In genomic region chr3:10340476-10340875, GRCh38 we compare ENCODE assay signal across 22 cellular contexts. TPM values are rescaled to one million over a fixed set of nuclear protein-coding genes. Genes with fewer than 3 reads are reported as not detected.
A peak's percentile ranks its signal among the peaks of the same experiment; 100 is the strongest.
DNase-seq lines count a peak whose midpoint lies in the region; ATAC-seq and TF ChIP-seq lines count a peak whose summit lies in the region.
"Had no signal": no experiment of that assay in that cellular context is flagged by ENCODE, and none has a peak within 500 bp of the region (broad histone marks: within the 10 kb centered on the region; RNA-seq: fewer than 3 reads in every experiment).

No MANE protein-coding gene starts in this region.

- H3K4me3 ChIP-seq in BLaER1 (no peak overlapping the region), H7 (ENCODE audit: insufficient read depth, low read depth, low read length) (no peak overlapping the region), dorsolateral prefrontal cortex (no peak overlapping the region)
- H3K4me3 ChIP-seq: GM23338, SJCRH30 had no signal

- TF ChIP-seq CTCF in dorsolateral prefrontal cortex (IDR thresholded peaks at IDR 0.05 in 54 of 56, conservative IDR thresholded peaks at IDR 0.05 in 2 of 56; ENCODE audit: low read depth in 1 of 56, partially characterized antibody in 56 of 56), result no peak

- H3K27ac ChIP-seq in BLaER1 (peak overlapping the region; percentile 87), dorsolateral prefrontal cortex (peak overlapping the region in 56 of 59 donors; percentile 3 to 91 (median 73))
- H3K27ac ChIP-seq: KMS-11, SJCRH30 had no signal

- no peaks in the 10 kb centered on the region for H4K20me1 ChIP-seq in BLaER1

- DNase-seq in H7, result peak; percentile 38
- DNase-seq in dorsolateral prefrontal cortex, result peak in 3 of 10 donors; percentile 56 to 64 (median 56)
- peak; percentile 72 for DNase-seq in posterior vena cava (ENCODE audit: low spot score)
- DNase-seq in A172 (ENCODE audit: low spot score), result no peak
- no peak for DNase-seq in stimulated activated CD4-positive, alpha-beta T cell treated with anti-CD3 and anti-CD28 coated beads, Interleukin-4, amount 100 ng/mL, for 24 hours
- DNase-seq: BE2C; CD4-positive, alpha-beta T cell; COR-L47; DMS79; HCEC 1CT; NCI-H1092 treated with DMSO at 0.1 percent for 48 hours; NCI-H146; NCI-H2029; NCI-H2171; NCI-H524 treated with DMSO at 0.1 percent for 48 hours; NCI-H82; SJCRH30 had no signal

- H3K9ac ChIP-seq in BLaER1, result peak overlapping the region; percentile 77; the same call in 1 of the 2 replicates
- H3K9ac ChIP-seq: KMS-11 had no signal

- no peaks in the 10 kb centered on the region for H3K27me3 ChIP-seq in BLaER1
- no peaks in the 10 kb centered on the region for H3K27me3 ChIP-seq in H7 (ENCODE audit: control insufficient read depth, insufficient read depth, low read length)
- H3K27me3 ChIP-seq in dorsolateral prefrontal cortex, result no peaks in the 10 kb centered on the region
- H3K27me3 ChIP-seq: BE2C had no signal

- intact Hi-C loops in dorsolateral prefrontal cortex (cut with DNase I), result loop anchor here in 1 of 2 donors (5.0 kb wide), 1 partner anchor 397 kb away; no protein-coding TSS in a partner anchor
- intact Hi-C loops in posterior vena cava (cut with DNase I), result no loop called here

- H3K4me2 ChIP-seq in BLaER1, result peak overlapping the region; percentile 89
- H3K4me2 ChIP-seq: GM23338, KMS-11 had no signal

- peaks cover 100% of the 10 kb centered on the region for H3K4me1 ChIP-seq in BLaER1
- H3K4me1 ChIP-seq: BE2C, SJCRH30 had no signal

- no peak for ATAC-seq in HG03521 (IDR thresholded peaks at IDR 0.05; ENCODE audit: unreplicated experiment)
- ATAC-seq: GM23338, Panc1 had no signal

- H3K9me3 ChIP-seq in BLaER1, result no peaks in the 10 kb centered on the region
- H3K9me3 ChIP-seq: BE2C, SJCRH30 had no signal

- H3K36me3 ChIP-seq in BLaER1 (peaks cover 55% of the 10 kb centered on the region), H7 (replicated peaks; ENCODE audit: control insufficient read depth, insufficient read depth, low read length) (no peaks in the 10 kb centered on the region)
- H3K36me3 ChIP-seq: BE2C, SJCRH30 had no signal

RNA-seq across cellular contexts. Expression of gene SEC13, which starts 19.6 kb away (rescaled TPM):
- total RNA-seq in H7 (2014; rRNA removed; shearing (Covaris generic)), result 193 and 204 TPM in 2 replicates
- 10 to 100 TPM; 42.9 to 78.5 (median 62.1) TPM for total RNA-seq in dorsolateral prefrontal cortex
- 10 to 100 TPM; 85.9 to 86.3 TPM for total RNA-seq in posterior vena cava
- total RNA-seq in A172 (2014; rRNA removed; shearing (Covaris generic)), result 234 and 245 TPM in 2 replicates

RNA-seq across cellular contexts. Expression of gene GHRL, which starts 47.7 kb away (rescaled TPM):
- not detected in 2 replicates for total RNA-seq in H7 (2014; rRNA removed; shearing (Covaris generic))
- total RNA-seq in dorsolateral prefrontal cortex, result 1 to 10 TPM in 72 of 120 experiments, under 1 TPM in 24, not detected in 24; 0.32 to 6.7 (median 1.6) TPM
- total RNA-seq in posterior vena cava, result 1 to 10 TPM; 1.0 to 1.2 TPM
- not detected in 2 replicates for total RNA-seq in A172 (2014; rRNA removed; shearing (Covaris generic))
- total RNA-seq: GM23338, SJCRH30 had no signal

Comparison
In these comparisons a context has a peak if more than half of its experiments do, and no peak if none do; other contexts are left out.
1. DNase-seq: peak in H7 (single experiment) and posterior vena cava (single experiment); none in A172 (single experiment) and stimulated activated CD4-positive, alpha-beta T cell treated with anti-CD3 and anti-CD28 coated beads, Interleukin-4, amount 100 ng/mL, for 24 hours (single experiment).